ENCODE assay signal across 10 cellular contexts in genomic region chr2:46984034-46984433, GRCh38. TPM values are rescaled to one million over a fixed set of nuclear protein-coding genes. Genes with fewer than 3 reads are reported as not detected.
DNase-seq lines count a peak whose midpoint lies in the region; ATAC-seq lines count a peak whose summit lies in the region.
"Had no signal": no experiment of that assay in that cellular context is flagged by ENCODE, and none has a peak within 500 bp of the region (broad histone marks: within the 10 kb centered on the region; RNA-seq: fewer than 3 reads in every experiment).

No MANE protein-coding gene starts in this region.

- WGBS in GM23248 (ENCODE audit: low coverage in 1 of 2, low lambda C conversion rate in 2 of 2, missing lambda C conversion rate in 2 of 2), 2 experiments, result 90% methylated on average over 5 of the region's 5 CpGs

- H3K79me2 ChIP-seq in GM23248 (ENCODE audit: insufficient read depth), result peaks cover 56% of the 10 kb centered on the region

- H3K9me3 ChIP-seq in CD4-positive, CD25-positive, alpha-beta regulatory T cell (ENCODE audit: control insufficient read depth in 2 of 2, low read length in 2 of 2), result no peaks in the 10 kb centered on the region
- H3K9me3 ChIP-seq in GM23248 (ENCODE audit: low read depth) (no peaks in the 10 kb centered on the region), muscle layer of colon (ENCODE audit: low read length) (no peaks in the 10 kb centered on the region)

- H3K27me3 Mint-ChIP-seq in CD4-positive, CD25-positive, alpha-beta regulatory T cell, result no peaks in the 10 kb centered on the region
- H3K27me3 Mint-ChIP-seq in activated T-helper 1 cell treated with anti-CD3 and anti-CD28 coated beads, Interleukin-12 subunit alpha, Interleukin-12 subunit beta, Interleukin-2, Interleukin-4 antibody, amounts not matched to agents 30 ng/mL and 10 ng/mL and 1 ng/mL, durations not matched to agents 14 hours and 24 hours and 36 hours (ENCODE audit: insufficient read depth), result no peaks in the 10 kb centered on the region

- H3K4me2 ChIP-seq in GM23248 (ENCODE audit: unreplicated experiment), result no peak overlapping the region

- H3K4me3 Mint-ChIP-seq in CD4-positive, CD25-positive, alpha-beta regulatory T cell, result peak overlapping the region in 3 of 4 donors; percentile 19 to 73 (median 33)
- H3K4me3 Mint-ChIP-seq in activated T-helper 1 cell treated with anti-CD3 and anti-CD28 coated beads, Interleukin-12 subunit alpha, Interleukin-12 subunit beta, Interleukin-2, Interleukin-4 antibody, amounts not matched to agents 30 ng/mL and 10 ng/mL and 1 ng/mL, durations not matched to agents 14 hours and 24 hours and 36 hours, result no peak overlapping the region

- in situ Hi-C loops in GM23248 (cut with MboI), result no loop called here

- peaks cover 60% of the 10 kb centered on the region for H3F3A ChIP-seq in GM23248 (ENCODE audit: insufficient read depth)

- peak in 1 of 3 donors; percentile 20 for DNase-seq in CD4-positive, CD25-positive, alpha-beta regulatory T cell
- DNase-seq in GM23248 (no peak), NOMO-1 treated with dmso at 0.1 percent for 144 hours (lab: John Stamatoyannopoulos, UW; ENCODE audit: unreplicated experiment) (no peak), NCI-H82 (lab: John Stamatoyannopoulos, UW) (no peak), iPS-NIHi11 (ENCODE audit: low spot score) (no peak)
- DNase-seq in activated T-helper 1 cell treated with anti-CD3 and anti-CD28 coated beads, Interleukin-12 subunit alpha, Interleukin-12 subunit beta, Interleukin-2, Interleukin-4 antibody, amounts not matched to agents 30 ng/mL and 10 ng/mL and 1 ng/mL, durations not matched to agents 14 hours and 24 hours and 36 hours (ENCODE audit: low spot score), result no peak
- DNase-seq: activated effector memory CD4-positive, alpha-beta T cell treated with Interleukin-2 at 50 U/mL for 16 hours; NCI-H2029 treated with DMSO at 0.1 percent for 48 hours had no signal

- H3K36me3 ChIP-seq in CD4-positive, CD25-positive, alpha-beta regulatory T cell (ENCODE audit: control insufficient read depth, insufficient read depth, low read length), result peaks cover 38% of the 10 kb centered on the region
- H3K36me3 ChIP-seq in GM23248 (ENCODE audit: low read depth) (peaks cover 8% of the 10 kb centered on the region; the same call in 1 of the 2 replicates), muscle layer of colon (ENCODE audit: insufficient read depth, low read length) (peaks cover 8% of the 10 kb centered on the region)

- H3K9ac ChIP-seq in GM23248 (peak overlapping the region; percentile 81), muscle layer of colon (ENCODE audit: low read length) (no peak overlapping the region)

- H2AFZ ChIP-seq in GM23248, result no peak overlapping the region

- H3K9me2 ChIP-seq in GM23248 (ENCODE audit: insufficient read depth), result no peaks in the 10 kb centered on the region

- peak overlapping the region; percentile 84 to 99 (median 96) for H3K27ac Mint-ChIP-seq in CD4-positive, CD25-positive, alpha-beta regulatory T cell
- peak overlapping the region; percentile 94 for H3K27ac Mint-ChIP-seq in activated T-helper 1 cell treated with anti-CD3 and anti-CD28 coated beads, Interleukin-12 subunit alpha, Interleukin-12 subunit beta, Interleukin-2, Interleukin-4 antibody, amounts not matched to agents 30 ng/mL and 10 ng/mL and 1 ng/mL, durations not matched to agents 14 hours and 24 hours and 36 hours

- H3K4me1 ChIP-seq in CD4-positive, CD25-positive, alpha-beta regulatory T cell (ENCODE audit: control insufficient read depth, insufficient read depth, low read length, poor library complexity, severe bottlenecking), result peaks cover 62% of the 10 kb centered on the region
- H3K4me1 ChIP-seq in GM23248 (ENCODE audit: insufficient read depth) (peaks cover 48% of the 10 kb centered on the region), muscle layer of colon (ENCODE audit: insufficient read depth, low read length) (peaks cover 54% of the 10 kb centered on the region)

- no peak overlapping the region for H3K4me3 ChIP-seq in CD4-positive, CD25-positive, alpha-beta regulatory T cell (ENCODE audit: low read depth, low read length)
- H3K4me3 ChIP-seq in GM23248 (no peak overlapping the region), muscle layer of colon (ENCODE audit: low read depth in 1 of 2, low read length in 2 of 2) (no peak overlapping the region)

- peaks cover 7 to 70% (median 40%) of the 10 kb centered on the region in 4 donors for H3K4me1 Mint-ChIP-seq in CD4-positive, CD25-positive, alpha-beta regulatory T cell
- peaks cover 79% of the 10 kb centered on the region for H3K4me1 Mint-ChIP-seq in activated T-helper 1 cell treated with anti-CD3 and anti-CD28 coated beads, Interleukin-12 subunit alpha, Interleukin-12 subunit beta, Interleukin-2, Interleukin-4 antibody, amounts not matched to agents 30 ng/mL and 10 ng/mL and 1 ng/mL, durations not matched to agents 14 hours and 24 hours and 36 hours (ENCODE audit: low read depth)

- ATAC-seq in CD4-positive, CD25-positive, alpha-beta regulatory T cell (ENCODE audit: low read depth in 2 of 2), result no peak
- no peak for ATAC-seq in HG03342 (IDR thresholded peaks at IDR 0.05; ENCODE audit: unreplicated experiment)

- H3K36me3 Mint-ChIP-seq in CD4-positive, CD25-positive, alpha-beta regulatory T cell, result peaks cover 12% of the 10 kb centered on the region
- H3K36me3 Mint-ChIP-seq in activated T-helper 1 cell treated with anti-CD3 and anti-CD28 coated beads, Interleukin-12 subunit alpha, Interleukin-12 subunit beta, Interleukin-2, Interleukin-4 antibody, amounts not matched to agents 30 ng/mL and 10 ng/mL and 1 ng/mL, durations not matched to agents 14 hours and 24 hours and 36 hours (ENCODE audit: low read depth), result peaks cover 19% of the 10 kb centered on the region

- H3K27ac ChIP-seq in CD4-positive, CD25-positive, alpha-beta regulatory T cell (ENCODE audit: insufficient read depth, low read length, poor library complexity, severe bottlenecking), result peak overlapping the region; percentile 69
- H3K27ac ChIP-seq in GM23248, result peak overlapping the region; percentile 98
- peak overlapping the region; percentile 10 for H3K27ac ChIP-seq in muscle layer of colon (ENCODE audit: low read depth, low read length)

- no peaks in the 10 kb centered on the region for H4K20me1 ChIP-seq in GM23248 (ENCODE audit: insufficient read depth)

- H3K27me3 ChIP-seq in CD4-positive, CD25-positive, alpha-beta regulatory T cell (ENCODE audit: control insufficient read depth, insufficient read depth, low read length), result no peaks in the 10 kb centered on the region
- H3K27me3 ChIP-seq in GM23248 (replicated peaks; ENCODE audit: insufficient read depth) (no peaks in the 10 kb centered on the region), muscle layer of colon (ENCODE audit: control insufficient read depth in 1 of 2, insufficient read depth in 2 of 2, low read length in 2 of 2) (no peaks in the 10 kb centered on the region)

- H3K9me3 Mint-ChIP-seq in CD4-positive, CD25-positive, alpha-beta regulatory T cell, result no peaks in the 10 kb centered on the region
- no peaks in the 10 kb centered on the region for H3K9me3 Mint-ChIP-seq in activated T-helper 1 cell treated with anti-CD3 and anti-CD28 coated beads, Interleukin-12 subunit alpha, Interleukin-12 subunit beta, Interleukin-2, Interleukin-4 antibody, amounts not matched to agents 30 ng/mL and 10 ng/mL and 1 ng/mL, durations not matched to agents 14 hours and 24 hours and 36 hours

- intact Hi-C loops in activated T-helper 1 cell treated with anti-CD3 and anti-CD28 coated beads, Interleukin-12 subunit alpha, Interleukin-12 subunit beta, Interleukin-2, Interleukin-4 antibody, amounts not matched to agents 30 ng/mL and 10 ng/mL and 1 ng/mL, durations not matched to agents 14 hours and 24 hours and 36 hours (cut with micrococcal nuclease), result no loop called here

RNA-seq across cellular contexts. Expression of gene TTC7A, which starts 43.0 kb away (rescaled TPM):
- 65.0 TPM for total RNA-seq in CD4-positive, CD25-positive, alpha-beta regulatory T cell
- polyA plus RNA-seq in CD4-positive, CD25-positive, alpha-beta regulatory T cell, result 10 to 100 TPM; 14.5 to 18.3 (median 16.6) TPM
- total RNA-seq in GM23248 (2014; rRNA removed; shearing (Covaris generic)), result 51.2 and 61.1 TPM in 2 replicates
- 16.1 and 17.7 TPM in 2 replicates for polyA plus RNA-seq in GM23248 (2016; fragmentation: Nextera tagmentation; extraction: Ambion mirVana)
- 72.5 and 77.2 TPM in 2 replicates for total RNA-seq in activated T-helper 1 cell treated with anti-CD3 and anti-CD28 coated beads, Interleukin-12 subunit alpha, Interleukin-12 subunit beta, Interleukin-2, Interleukin-4 antibody, amounts not matched to agents 30 ng/mL and 10 ng/mL and 1 ng/mL, durations not matched to agents 14 hours and 24 hours and 36 hours

Comparison
In these comparisons a context has a peak if more than half of its experiments do, and no peak if none do; other contexts are left out.
1. H3K27ac ChIP-seq: peak in every context shown above with its lines; median percentile 98 in GM23248; 69 in CD4-positive, CD25-positive, alpha-beta regulatory T cell; 10 in muscle layer of colon.